Comparison of ENCODE assay signal across 8 cellular contexts in the genomic region with DNA sequence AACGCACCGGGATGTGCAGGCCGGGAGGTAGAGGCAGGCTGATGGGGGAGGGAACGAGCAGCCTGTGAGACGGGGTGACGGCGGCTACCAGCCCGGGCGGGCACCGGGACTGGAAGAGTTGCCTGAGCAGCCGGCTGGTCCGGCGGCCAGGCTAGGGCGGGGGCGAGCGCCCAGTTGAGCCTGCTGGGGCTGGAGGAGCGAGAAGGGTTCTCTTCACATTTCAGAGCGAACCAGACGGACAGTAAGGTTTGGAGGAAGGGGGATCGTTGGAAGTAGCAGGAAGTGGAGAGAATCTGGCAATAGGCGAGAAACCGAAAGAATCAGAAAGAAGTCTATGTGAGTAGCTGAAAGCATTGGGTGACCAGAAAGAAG. TPM values are rescaled to one million over a fixed set of nuclear protein-coding genes. Genes with fewer than 3 reads are reported as not detected.
DNase-seq lines count a peak whose midpoint lies in the region; ATAC-seq and TF ChIP-seq lines count a peak whose summit lies in the region.
"Not testable (repeated sequence)": the region's sequence is repeated elsewhere in the genome, so short reads cannot be mapped to it uniquely, and the experiment has no call there.

No MANE protein-coding gene starts in this region.

- H3K4me1 ChIP-seq in Caco-2; right atrium auricular region; stomach smooth muscle (ENCODE audit: control insufficient read depth, insufficient read depth, low read length): not testable (repeated sequence)
- peaks cover 17% of the 10 kb centered on the region for H3K4me1 ChIP-seq in KMS-11 (ENCODE audit: low read depth, poor library complexity, severe bottlenecking)

- H3K79me2 ChIP-seq in KMS-11 (ENCODE audit: insufficient read depth, low read depth), result peaks cover 47% of the 10 kb centered on the region

- TF ChIP-seq CTCF in Caco-2 (IDR thresholded peaks at IDR 0.05; ENCODE audit: insufficient read depth in 1 of 2, low read depth in 1 of 2, low read length in 1 of 2, severe bottlenecking in 1 of 2, unreplicated experiment in 1 of 2); KMS-11 (conservative IDR thresholded peaks at IDR 0.05; ENCODE audit: low read depth, low read length); cardiac fibroblast (IDR thresholded peaks at IDR 0.05; ENCODE audit: low read depth, low read length); right atrium auricular region (IDR thresholded peaks at IDR 0.05): not testable (repeated sequence)
- peak; percentile 6 for TF ChIP-seq CTCF in natural killer cell (IDR thresholded peaks at IDR 0.05)

- peak overlapping the region; percentile 81 for H3K9ac ChIP-seq in KMS-11
- H3K9ac ChIP-seq in stomach smooth muscle (ENCODE audit: low read length in 2 of 2), result peak overlapping the region in 1 of 2 donors; percentile 47

- peak overlapping the region; percentile 92 for H3K27ac Mint-ChIP-seq in Caco-2 (ENCODE audit: unreplicated experiment)
- H3K27ac Mint-ChIP-seq in natural killer cell, result peak overlapping the region; percentile 98

- not testable (repeated sequence) for H3K27me3 ChIP-seq in Caco-2 (replicated peaks; ENCODE audit: control insufficient read depth, insufficient read depth, low read length); KMS-11 (ENCODE audit: insufficient read depth, low read depth); right atrium auricular region; stomach smooth muscle (ENCODE audit: control insufficient read depth in 1 of 2, insufficient read depth in 2 of 2, low read length in 2 of 2)

- not testable (repeated sequence) for H3K4me1 Mint-ChIP-seq in Caco-2 (ENCODE audit: low read depth, unreplicated experiment)
- peaks cover 22 to 24% of the 10 kb centered on the region in 2 donors for H3K4me1 Mint-ChIP-seq in natural killer cell

- peak; percentile 5 for ATAC-seq in GM21528 (IDR thresholded peaks at IDR 0.05; ENCODE audit: low FRiP score, unreplicated experiment)
- ATAC-seq in natural killer cell, result peak in 1 of 3 donors; percentile 3

- H3K36me3 ChIP-seq in Caco-2 (ENCODE audit: control insufficient read depth, insufficient read depth, low read length); KMS-11 (ENCODE audit: insufficient read depth); right atrium auricular region; stomach smooth muscle (ENCODE audit: control insufficient read depth in 2 of 2, insufficient read depth in 2 of 2, low read length in 2 of 2): not testable (repeated sequence)

- H3K27ac ChIP-seq in KMS-11, result peak overlapping the region; percentile 79
- H3K27ac ChIP-seq in right atrium auricular region, result peak overlapping the region; percentile 79 to 80
- H3K27ac ChIP-seq in stomach smooth muscle (ENCODE audit: low read length), result not testable (repeated sequence)

- not testable (repeated sequence) for H3K4me2 ChIP-seq in KMS-11

- not testable (repeated sequence) for H4K20me1 ChIP-seq in KMS-11 (ENCODE audit: insufficient read depth)

- H3K9me3 Mint-ChIP-seq in Caco-2 (ENCODE audit: unreplicated experiment); natural killer cell: not testable (repeated sequence)

- H3K4me3 ChIP-seq in Caco-2 (ENCODE audit: low read depth, low read length) (peak overlapping the region; percentile 52), cardiac fibroblast (replicated peaks in 1 of 2; ENCODE audit: low read depth in 2 of 2, low read length in 2 of 2) (peak overlapping the region; percentile 56 to 71), right atrium auricular region (peak overlapping the region; percentile 41 to 60), stomach smooth muscle (ENCODE audit: low read length in 2 of 2) (peak overlapping the region; percentile 56 to 76)
- not testable (repeated sequence) for H3K4me3 ChIP-seq in KMS-11 (IDR thresholded peaks at IDR 0.05; ENCODE audit: insufficient read depth, low read depth, low read length)

- peak overlapping the region; percentile 81 for H2AFZ ChIP-seq in KMS-11 (ENCODE audit: low read depth)

- DNase-seq in Caco-2 (peak in 1 of 2 experiments; percentile 40), cardiac fibroblast (ENCODE audit: low read depth in 2 of 2) (peak; percentile 17 to 34)
- peak; percentile 33 for DNase-seq in activated CD4-positive, CD25-positive, alpha-beta regulatory T cell treated with anti-CD3 and anti-CD28 coated beads, Interleukin-2, amount 50 U/mL, for 72 hours
- not testable (repeated sequence) for DNase-seq in right atrium auricular region (ENCODE audit: low spot score); natural killer cell

- POLR2A ChIA-PET in Caco-2 (lab: Charles Lee), result interaction anchor here (0.6 kb wide), 1 partner anchor 1989 kb away, joined by 8 read pairs; no protein-coding TSS in a partner anchor

- CTCF ChIA-PET in Caco-2 (lab: Charles Lee), result not testable (repeated sequence)

- H3K27me3 Mint-ChIP-seq in Caco-2 (ENCODE audit: insufficient read depth, unreplicated experiment); natural killer cell (ENCODE audit: low read depth in 2 of 2): not testable (repeated sequence)

- peaks cover 18% of the 10 kb centered on the region for H3K36me3 Mint-ChIP-seq in Caco-2 (ENCODE audit: insufficient read depth, unreplicated experiment)
- H3K36me3 Mint-ChIP-seq in natural killer cell, result not testable (repeated sequence)

- not testable (repeated sequence) for H3K9me3 ChIP-seq in Caco-2; right atrium auricular region; stomach smooth muscle (ENCODE audit: control insufficient read depth in 2 of 2, low read length in 2 of 2)

- BruUV-seq in Caco-2 (replicated peaks; lab: Mats Ljungman, UMichigan), result not testable (repeated sequence)

- intact Hi-C loops in Caco-2 (cut with micrococcal nuclease; ENCODE audit: unreplicated experiment); natural killer cell (cut with micrococcal nuclease): not testable (repeated sequence)

- H3K4me3 Mint-ChIP-seq in Caco-2 (ENCODE audit: unreplicated experiment) (peak overlapping the region; percentile 90), natural killer cell (peak overlapping the region; percentile 99)

RNA-seq across cellular contexts. Expression of a gene that starts 22.4 kb away (rescaled TPM):
- 0.16 TPM in 1 of 2 replicates, not detected in the other for total RNA-seq in Caco-2 (2022)
- under 1 TPM in 1 of 2 donors, not detected in 1; 0.35 TPM for total RNA-seq in right atrium auricular region
- total RNA-seq in natural killer cell, result 1 to 10 TPM; 1.2 to 2.6 (median 2.3) TPM
